21 cellular contexts compared by ENCODE assay signal in the genomic region with DNA sequence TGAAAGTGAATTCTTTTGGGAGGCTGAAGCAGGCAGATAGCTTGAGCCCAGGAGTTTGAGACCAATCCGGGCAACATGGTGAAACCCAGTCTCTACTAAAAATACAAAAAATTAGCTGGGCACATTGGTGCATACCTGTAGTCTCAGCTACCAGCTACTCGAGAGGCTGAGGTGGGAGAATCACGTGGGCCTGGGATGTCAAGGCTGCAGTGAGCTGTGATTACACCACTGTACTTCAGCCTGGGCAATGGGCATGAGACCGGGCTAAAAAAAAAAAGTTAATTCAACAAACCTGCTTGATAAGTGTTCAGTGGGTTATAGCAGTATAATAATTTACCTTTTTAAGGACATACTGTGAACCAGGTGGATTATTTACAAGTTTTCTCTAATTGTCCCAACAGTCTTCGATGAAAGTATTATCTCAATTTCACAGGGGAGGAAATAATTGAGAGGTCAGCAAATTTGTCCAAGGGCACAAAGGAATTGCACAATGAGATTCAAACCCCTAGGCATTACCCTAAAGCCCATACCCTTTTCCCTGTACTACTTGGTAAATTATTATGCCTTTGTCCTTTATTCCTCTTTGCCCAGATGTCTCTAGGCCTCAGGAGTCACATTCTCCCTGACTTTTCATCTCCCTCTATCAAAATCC. TPM values are rescaled to one million over a fixed set of nuclear protein-coding genes. Genes with fewer than 3 reads are reported as not detected.
DNase-seq lines count a peak whose midpoint lies in the region; ATAC-seq and TF ChIP-seq lines count a peak whose summit lies in the region.
"Had no signal": no experiment of that assay in that cellular context is flagged by ENCODE, and none has a peak within 500 bp of the region (broad histone marks: within the 10 kb centered on the region; RNA-seq: fewer than 3 reads in every experiment).

No MANE protein-coding gene starts in this region.

- H3K27me3 Mint-ChIP-seq in T-helper 1 cell treated with Interleukin-12 subunit alpha and Interleukin-12 subunit beta and Interleukin-4 antibody, amounts not matched to agents 30 μg/mL and 1 μg/mL, for 36 hours (ENCODE audit: low read depth) = peaks cover 5% of the 10 kb centered on the region
- H3K27me3 Mint-ChIP-seq in endothelial cell (ENCODE audit: unreplicated experiment) (no peaks in the 10 kb centered on the region), GM23338 (ENCODE audit: insufficient read depth, low read depth, poor library complexity) (peaks cover 4% of the 10 kb centered on the region), osteocyte (ENCODE audit: unreplicated experiment) (peaks cover 43% of the 10 kb centered on the region)

- H3K4me1 ChIP-seq in lower lobe of right lung (peaks cover 26% of the 10 kb centered on the region), GM23338 (ENCODE audit: insufficient read depth) (no peaks in the 10 kb centered on the region)

- TF ChIP-seq CTCF in endothelial cell (IDR thresholded peaks at IDR 0.05; ENCODE audit: unreplicated experiment) = no peak
- no peak for TF ChIP-seq CTCF in lower lobe of right lung (IDR thresholded peaks at IDR 0.05)
- TF ChIP-seq CTCF in GM23338 (conservative IDR thresholded peaks at IDR 0.05; ENCODE audit: low read depth in 2 of 2) = no peak
- no peak for TF ChIP-seq CTCF in osteocyte (IDR thresholded peaks at IDR 0.05)

- H3K27ac Mint-ChIP-seq in T-helper 1 cell treated with Interleukin-12 subunit alpha and Interleukin-12 subunit beta and Interleukin-4 antibody, amounts not matched to agents 30 μg/mL and 1 μg/mL, for 36 hours = peak overlapping the region; percentile 5
- H3K27ac Mint-ChIP-seq in endothelial cell (ENCODE audit: unreplicated experiment) (peak overlapping the region; percentile 33), GM23338 (no peak overlapping the region), osteocyte (ENCODE audit: unreplicated experiment) (no peak overlapping the region)
- H3K27ac Mint-ChIP-seq: B cell, HFFc6 had no signal

- H3K9me2 ChIP-seq in GM23338 (ENCODE audit: insufficient read depth) = no peaks in the 10 kb centered on the region

- no peaks in the 10 kb centered on the region for H3K9me3 Mint-ChIP-seq in T-helper 1 cell treated with Interleukin-12 subunit alpha and Interleukin-12 subunit beta and Interleukin-4 antibody, amounts not matched to agents 30 μg/mL and 1 μg/mL, for 36 hours
- H3K9me3 Mint-ChIP-seq in endothelial cell (ENCODE audit: unreplicated experiment) (no peaks in the 10 kb centered on the region), GM23338 (no peaks in the 10 kb centered on the region), osteocyte (ENCODE audit: unreplicated experiment) (no peaks in the 10 kb centered on the region)
- H3K9me3 Mint-ChIP-seq: CD8-positive, alpha-beta memory T cell; HFFc6 had no signal

- no peaks in the 10 kb centered on the region for H3K36me3 ChIP-seq in lower lobe of right lung
- H3K36me3 ChIP-seq in GM23338 (ENCODE audit: insufficient read depth) = no peaks in the 10 kb centered on the region
- H3K36me3 ChIP-seq: BLaER1 treated with 17β-estradiol and CSF1 and Interleukin-3, amounts not matched to agents 10 nM and 100 nM had no signal

- H3K36me3 Mint-ChIP-seq in T-helper 1 cell treated with Interleukin-12 subunit alpha and Interleukin-12 subunit beta and Interleukin-4 antibody, amounts not matched to agents 30 μg/mL and 1 μg/mL, for 36 hours (ENCODE audit: low read depth) = no peaks in the 10 kb centered on the region
- H3K36me3 Mint-ChIP-seq in endothelial cell (ENCODE audit: low read depth, unreplicated experiment) (no peaks in the 10 kb centered on the region), GM23338 (ENCODE audit: low read depth) (no peaks in the 10 kb centered on the region), osteocyte (ENCODE audit: unreplicated experiment) (no peaks in the 10 kb centered on the region)
- H3K36me3 Mint-ChIP-seq: CD8-positive, alpha-beta memory T cell had no signal

- intact Hi-C loops in lower lobe of right lung (cut with DNase I) = loop anchor here (10.0 kb wide), 1 partner anchor 133 kb away; a partner anchor contains a TSS

- H3K9me3 ChIP-seq in lower lobe of right lung = no peaks in the 10 kb centered on the region
- H3K9me3 ChIP-seq: BLaER1 treated with 17β-estradiol and CSF1 and Interleukin-3, amounts not matched to agents 10 nM and 100 nM had no signal

- H3F3A ChIP-seq in GM23338 (replicated peaks; ENCODE audit: low read depth) = no peaks in the 10 kb centered on the region

- no peak overlapping the region for H3K4me3 Mint-ChIP-seq in T-helper 1 cell treated with Interleukin-12 subunit alpha and Interleukin-12 subunit beta and Interleukin-4 antibody, amounts not matched to agents 30 μg/mL and 1 μg/mL, for 36 hours
- H3K4me3 Mint-ChIP-seq in endothelial cell (ENCODE audit: unreplicated experiment) = no peak overlapping the region
- H3K4me3 Mint-ChIP-seq in GM23338 = no peak overlapping the region
- no peak overlapping the region for H3K4me3 Mint-ChIP-seq in osteocyte (ENCODE audit: unreplicated experiment)
- H3K4me3 Mint-ChIP-seq: B cell; CD8-positive, alpha-beta memory T cell; HFFc6 had no signal

- DNase-seq in T-helper 1 cell = no peak
- no peak for DNase-seq in endothelial cell (ENCODE audit: low spot score)
- DNase-seq in lower lobe of right lung = peak; percentile 61
- DNase-seq in GM23338 (ENCODE audit: low spot score) = no peak
- no peak for DNase-seq in osteocyte (ENCODE audit: extremely low spot score, unreplicated experiment)
- no peak for DNase-seq in NK-92 treated with Interleukin-12 subunit alpha and Interleukin-12 subunit beta, amount 100 ng/mL, for 24 hours (lab: John Stamatoyannopoulos, UW)
- DNase-seq: 8988T; CD8-positive, alpha-beta memory T cell; COR-L47; DMS 273 treated with DMSO at 0.1 percent for 48 hours; DMS53; DND-41; EL; GOT3; H7; HFFc6 had no signal

- H2AFZ ChIP-seq in GM23338 = no peak overlapping the region

- no peaks in the 10 kb centered on the region for H3K79me2 ChIP-seq in GM23338 (replicated peaks; ENCODE audit: insufficient read depth)

- no peaks in the 10 kb centered on the region for H4K20me1 ChIP-seq in GM23338 (replicated peaks; ENCODE audit: insufficient read depth)
- H4K20me1 ChIP-seq: BLaER1 treated with 17β-estradiol and CSF1 and Interleukin-3, amounts not matched to agents 10 nM and 100 nM had no signal

- H3K4me1 Mint-ChIP-seq in T-helper 1 cell treated with Interleukin-12 subunit alpha and Interleukin-12 subunit beta and Interleukin-4 antibody, amounts not matched to agents 30 μg/mL and 1 μg/mL, for 36 hours (ENCODE audit: low read depth) = peaks cover 14% of the 10 kb centered on the region
- H3K4me1 Mint-ChIP-seq in endothelial cell (ENCODE audit: unreplicated experiment) (peaks cover 35% of the 10 kb centered on the region), GM23338 (no peaks in the 10 kb centered on the region), osteocyte (ENCODE audit: unreplicated experiment) (peaks cover 2% of the 10 kb centered on the region)

- no peak overlapping the region for H3K27ac ChIP-seq in lower lobe of right lung
- H3K27ac ChIP-seq in GM23338 (ENCODE audit: low read depth) = no peak overlapping the region

- no peak overlapping the region for H3K4me3 ChIP-seq in lower lobe of right lung
- H3K4me3 ChIP-seq in GM23338 = no peak overlapping the region
- H3K4me3 ChIP-seq: BLaER1 treated with 17β-estradiol and CSF1 and Interleukin-3, amounts not matched to agents 10 nM and 100 nM; GM12878 had no signal

- H3K4me2 ChIP-seq in GM23338 = no peak overlapping the region

- peak; percentile 66 to 73 for ATAC-seq in lower lobe of right lung
- no peak for ATAC-seq in GM23338
- ATAC-seq: GM12878, HCT116 had no signal

- H3K27me3 ChIP-seq in lower lobe of right lung (ENCODE audit: low read depth) (no peaks in the 10 kb centered on the region), GM23338 (ENCODE audit: insufficient read depth) (no peaks in the 10 kb centered on the region)
- H3K27me3 ChIP-seq: BLaER1 treated with 17β-estradiol and CSF1 and Interleukin-3, amounts not matched to agents 10 nM and 100 nM had no signal

TF ChIP-seq in GM23338, 12 proteins besides CTCF, POLR2A, EP300 and RAD21:
- no peak for TF ChIP-seq JUNB (IDR thresholded peaks at IDR 0.05; ENCODE audit: unreplicated experiment)
- TF ChIP-seq ZNF331 (CRISPR knock-in tag; IDR thresholded peaks at IDR 0.05; ENCODE audit: low read depth) = no peak
TF ChIP-seq in GM23338: peak in this region for 0.

RNA-seq across cellular contexts. Expression of a gene that starts 13.1 kb away (rescaled TPM):
- total RNA-seq in endothelial cell (ENCODE audit: unreplicated experiment) = 89.9 TPM
- 64.1 TPM for total RNA-seq in lower lobe of right lung
- total RNA-seq in GM23338 (2014; rRNA removed; shearing (Covaris generic)) = 68.6 and 76.2 TPM in 2 replicates
- 28.8 and 38.1 TPM in 2 replicates for polyA plus RNA-seq in GM23338 (2016; fragmentation: Nextera tagmentation; extraction: Ambion mirVana)
- 56.8 and 59.8 TPM in 2 replicates for total RNA-seq in osteocyte

Comparison
In these comparisons a context has a peak if more than half of its experiments do, and no peak if none do; other contexts are left out.
1. H3K27ac Mint-ChIP-seq: peak in T-helper 1 cell treated with Interleukin-12 subunit alpha and Interleukin-12 subunit beta and Interleukin-4 antibody, amounts not matched to agents 30 μg/mL and 1 μg/mL, for 36 hours (single experiment) and endothelial cell (single experiment); none in GM23338 (single experiment) and osteocyte (single experiment).